Comparison of ENCODE assay signal across 1 cellular context in genomic region chrX:107118322-107119147, GRCh38.
TF ChIP-seq lines count a peak whose summit lies in the region.

Gene RBM41, minus strand, starts transcription at chrX:107118822. Its CDS starts 49 bp downstream, at chrX:107118773.

TF ChIP-seq in K562, 482 proteins besides CTCF, POLR2A, EP300 and RAD21 (continued from another document):
- peak in 1 of 2 experiments; percentile 93 for TF ChIP-seq AFF1 (IDR thresholded peaks at IDR 0.05; ENCODE audit: low read depth in 1 of 2, partially characterized antibody in 2 of 2)
- 0 out of 2 replicates have a peak, but pooled peaks have one; percentile 13 for TF ChIP-seq HINFP (tag; conservative IDR thresholded peaks at IDR 0.05; ENCODE audit: low read depth)
- TF ChIP-seq SIX5 (IDR thresholded peaks at IDR 0.05; ENCODE audit: borderline replicate concordance in 1 of 2, insufficient read depth in 1 of 2, low read depth in 1 of 2, low read length in 2 of 2), result peak; percentile 48 to 58; a peak in 2 of 4 replicates
- TF ChIP-seq RFX1 (IDR thresholded peaks at IDR 0.05), result peak; percentile 43; the same call in 1 of the 2 replicates
- peak; percentile 21 to 77; a peak in 1 of 4 replicates for TF ChIP-seq FOXA3 (CRISPR knock-in tag; conservative IDR thresholded peaks at IDR 0.05 in 1 of 2, IDR thresholded peaks at IDR 0.05 in 1 of 2)
- TF ChIP-seq ZBTB40 (IDR thresholded peaks at IDR 0.05), result no peak
- TF ChIP-seq ZBTB40 (CRISPR knock-in tag; IDR thresholded peaks at IDR 0.05), result no peak
- peak; percentile 62; the same call in 1 of the 2 replicates for TF ChIP-seq GTF2E2 (tag; IDR thresholded peaks at IDR 0.05)
- no peak for TF ChIP-seq CBFA2T2 (conservative IDR thresholded peaks at IDR 0.05)
- TF ChIP-seq ZNF143 (CRISPR knock-in tag; IDR thresholded peaks at IDR 0.05), result peak; percentile 82
- no peak for TF ChIP-seq ZFP1 (CRISPR knock-in tag; IDR thresholded peaks at IDR 0.05)
- no peak for TF ChIP-seq HOMEZ (CRISPR knock-in tag; IDR thresholded peaks at IDR 0.05)
- TF ChIP-seq RBFOX2 (IDR thresholded peaks at IDR 0.05; ENCODE audit: low read depth, low read length), result peak; percentile 55
- TF ChIP-seq RBBP5 (IDR thresholded peaks at IDR 0.05; ENCODE audit: borderline replicate concordance, insufficient read depth, low read length, poor library complexity, severe bottlenecking), result no peak
- no peak for TF ChIP-seq ZNF668 (CRISPR knock-in tag; IDR thresholded peaks at IDR 0.05)
- peak; percentile 22 for TF ChIP-seq PHF20 (IDR thresholded peaks at IDR 0.05; ENCODE audit: partially characterized antibody)
- peak; percentile 13; the same call in 1 of the 2 replicates for TF ChIP-seq TFAP4 (CRISPR knock-in tag; IDR thresholded peaks at IDR 0.05; ENCODE audit: borderline replicate concordance)
- TF ChIP-seq NELFE (IDR thresholded peaks at IDR 0.05; ENCODE audit: insufficient read depth, insufficient read length), result no peak
- TF ChIP-seq ZC3H8 (IDR thresholded peaks at IDR 0.05), result no peak
- no peak for TF ChIP-seq ZBTB49 (CRISPR knock-in tag; IDR thresholded peaks at IDR 0.05; ENCODE audit: borderline replicate concordance)
- no peak for TF ChIP-seq DDX20 (tag; IDR thresholded peaks at IDR 0.05; ENCODE audit: low read depth)
